ENCODE assay signal across 1 cellular context in the genomic region with DNA sequence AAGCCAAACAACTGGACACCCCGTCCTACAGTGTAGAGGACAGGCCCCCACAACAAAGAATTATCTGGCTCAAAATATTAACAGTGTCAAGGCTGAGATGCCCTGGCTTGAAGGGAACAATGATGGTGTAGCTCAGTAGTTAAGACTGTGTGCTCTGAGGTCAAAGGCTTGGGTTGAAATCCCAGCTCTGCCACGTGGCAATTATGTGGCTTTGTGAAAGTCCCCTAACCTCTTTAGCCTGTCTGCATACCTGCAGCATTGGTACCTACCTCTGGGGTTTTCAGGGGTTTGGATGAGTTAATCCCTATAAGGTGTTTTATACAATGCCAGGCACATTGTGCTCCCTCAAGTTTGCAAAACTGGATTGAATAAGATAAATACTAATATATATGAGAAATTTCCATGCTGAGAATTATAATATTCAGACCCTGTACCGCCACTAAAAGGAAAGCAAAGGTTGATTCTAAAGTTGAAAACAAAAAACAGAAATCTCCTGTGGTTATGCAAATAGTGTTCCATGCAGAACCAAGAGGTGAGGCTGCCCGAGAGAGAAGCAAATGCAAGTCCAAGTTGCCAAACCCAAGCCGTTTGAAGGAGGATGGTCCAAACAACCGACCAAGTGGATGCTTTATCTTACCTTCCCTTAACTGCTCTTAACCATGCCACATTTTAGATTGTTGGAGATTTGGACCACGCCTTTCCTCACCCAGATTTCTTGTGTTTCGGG.
TF ChIP-seq lines count a peak whose summit lies in the region.

No MANE protein-coding gene starts in this region.

TF ChIP-seq in IMR-90, 13 proteins besides CTCF, POLR2A, EP300 and RAD21 (continued from another document):
- TF ChIP-seq BHLHE40 (IDR thresholded peaks at IDR 0.05; ENCODE audit: low read depth, low read length) = no peak
- TF ChIP-seq NFE2L2 (IDR thresholded peaks at IDR 0.05; ENCODE audit: low read depth, low read length) = no peak
- no peak for TF ChIP-seq CHD1 (IDR thresholded peaks at IDR 0.05; ENCODE audit: low read depth, low read length)
- TF ChIP-seq MAZ (IDR thresholded peaks at IDR 0.05; ENCODE audit: borderline replicate concordance, low read depth, low read length) = no peak
- no peak for TF ChIP-seq RCOR1 (IDR thresholded peaks at IDR 0.05; ENCODE audit: insufficient replicate concordance, low read length)
- TF ChIP-seq SMC3 (IDR thresholded peaks at IDR 0.05; ENCODE audit: low read depth, low read length) = no peak
- TF ChIP-seq, protein P1, sequence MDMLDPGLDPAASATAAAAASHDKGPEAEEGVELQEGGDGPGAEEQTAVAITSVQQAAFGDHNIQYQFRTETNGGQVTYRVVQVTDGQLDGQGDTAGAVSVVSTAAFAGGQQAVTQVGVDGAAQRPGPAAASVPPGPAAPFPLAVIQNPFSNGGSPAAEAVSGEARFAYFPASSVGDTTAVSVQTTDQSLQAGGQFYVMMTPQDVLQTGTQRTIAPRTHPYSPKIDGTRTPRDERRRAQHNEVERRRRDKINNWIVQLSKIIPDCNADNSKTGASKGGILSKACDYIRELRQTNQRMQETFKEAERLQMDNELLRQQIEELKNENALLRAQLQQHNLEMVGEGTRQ (IDR thresholded peaks at IDR 0.05; ENCODE audit: low read depth, low read length) = no peak
- TF ChIP-seq CEBPB (IDR thresholded peaks at IDR 0.05; ENCODE audit: low read depth, low read length) = no peak
